Comparison of ENCODE assay signal across 13 cellular contexts in the genomic region with DNA sequence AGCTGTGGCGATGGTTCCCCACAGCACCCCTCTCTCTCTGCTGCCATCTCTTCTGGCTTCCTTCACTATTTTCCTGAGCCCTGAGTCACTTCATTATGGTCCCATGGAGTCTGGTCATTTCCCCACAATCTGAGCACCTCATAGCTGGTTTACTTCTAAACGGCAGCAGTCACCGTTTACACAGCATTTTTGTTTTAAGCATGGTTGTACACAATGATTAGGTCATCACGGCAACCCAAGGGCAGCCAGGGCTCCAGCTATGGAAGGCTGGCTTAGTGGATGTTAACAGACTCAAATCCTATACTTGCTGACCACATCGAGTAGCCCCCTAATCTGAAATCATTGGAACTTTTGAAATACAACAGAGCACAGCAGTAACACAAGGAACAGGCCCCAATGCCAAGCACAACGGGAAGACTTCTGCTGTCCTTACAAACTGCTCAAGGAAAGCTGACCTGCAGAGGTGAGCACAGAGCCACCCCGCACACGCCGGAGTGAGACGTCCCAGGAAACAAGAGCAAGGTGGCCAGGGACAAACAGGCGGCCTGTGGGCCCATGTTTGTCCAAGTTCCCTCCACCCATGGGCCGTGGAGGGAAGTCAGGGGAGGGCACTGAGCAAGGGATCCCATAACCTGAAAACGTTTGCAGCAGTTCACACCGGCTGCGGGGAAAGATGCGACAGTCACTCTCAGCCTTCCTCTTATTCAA. TPM values are rescaled to one million over a fixed set of nuclear protein-coding genes. Genes with fewer than 3 reads are reported as not detected.
DNase-seq lines count a peak whose midpoint lies in the region; ATAC-seq and TF ChIP-seq lines count a peak whose summit lies in the region.
"Had no signal": no experiment of that assay in that cellular context is flagged by ENCODE, and none has a peak within 500 bp of the region (broad histone marks: within the 10 kb centered on the region; RNA-seq: fewer than 3 reads in every experiment).

No MANE protein-coding gene starts in this region.

- H3K4me2 ChIP-seq in neural cell (ENCODE audit: low read length) (no peak overlapping the region), mesendoderm (ENCODE audit: low read length) (no peak overlapping the region)

- H3K23ac ChIP-seq in mesendoderm (ENCODE audit: low read length): no peak overlapping the region

- H3K27me3 ChIP-seq in neural cell (ENCODE audit: insufficient read depth, low read depth, low read length) (no peaks in the 10 kb centered on the region), thyroid gland (no peaks in the 10 kb centered on the region), right atrium auricular region (no peaks in the 10 kb centered on the region), mesendoderm (ENCODE audit: insufficient read depth, low read length, poor library complexity) (no peaks in the 10 kb centered on the region)
- H3K27me3 ChIP-seq: cardiac muscle cell, foreskin keratinocyte had no signal

- H3K9me3 ChIP-seq in neural cell (ENCODE audit: low read length): no peaks in the 10 kb centered on the region
- no peaks in the 10 kb centered on the region for H3K9me3 ChIP-seq in thyroid gland
- H3K9me3 ChIP-seq in right atrium auricular region: no peaks in the 10 kb centered on the region

- H3K56ac ChIP-seq in mesendoderm (ENCODE audit: low read length): no peak overlapping the region

- no peaks in the 10 kb centered on the region for H3K9me2 ChIP-seq in neural cell (ENCODE audit: insufficient read depth, low read length)

- no peak overlapping the region for H4K5ac ChIP-seq in mesendoderm (ENCODE audit: low read length)

- intact Hi-C loops in thyroid gland (cut with DNase I): no loop called here

- H2BK15ac ChIP-seq in mesendoderm (replicated peaks; ENCODE audit: low read depth): no peak overlapping the region

- DNase-seq in AG10803 (ENCODE audit: low read depth) (peak; percentile 45), M059J (ENCODE audit: low read depth) (peak; percentile 54), dedifferentiated amniotic fluid mesenchymal stem cell (ENCODE audit: extremely low spot score) (peak; percentile 26), thyroid gland (no peak), right atrium auricular region (ENCODE audit: low spot score) (no peak), mesendoderm (no peak)
- DNase-seq: activated T-cell treated with anti-CD3 and anti-CD28 coated beads, Interleukin-2, amount 50 U/mL, for 48 hours; occipital lobe; stimulated activated CD4-positive, alpha-beta T cell treated with anti-CD3 and anti-CD28 coated beads, Interleukin-4, amount 100 ng/mL, for 24 hours had no signal

- H2AFZ ChIP-seq in neural cell (ENCODE audit: low read depth, low read length): no peak overlapping the region

- H3K4me1 ChIP-seq in thyroid gland (peaks cover 5 to 11% of the 10 kb centered on the region in 2 donors), right atrium auricular region (peaks cover 0 to 43% of the 10 kb centered on the region in 2 donors), mesendoderm (ENCODE audit: control insufficient read depth, low read depth, low read length) (peaks cover 10% of the 10 kb centered on the region)

- TF ChIP-seq CTCF in AG10803 (conservative IDR thresholded peaks at IDR 0.05; ENCODE audit: low read length) (no peak), neural cell (IDR thresholded peaks at IDR 0.05; ENCODE audit: poor library complexity, severe bottlenecking) (no peak), thyroid gland (IDR thresholded peaks at IDR 0.05) (no peak), right atrium auricular region (IDR thresholded peaks at IDR 0.05) (no peak)

- no peak for TF ChIP-seq POLR2A in thyroid gland (IDR thresholded peaks at IDR 0.05)

- peaks cover 57% of the 10 kb centered on the region for H3K79me1 ChIP-seq in mesendoderm (ENCODE audit: low read length)

- H3K9ac ChIP-seq in neural cell (ENCODE audit: low read length) (no peak overlapping the region), mesendoderm (ENCODE audit: low read length) (no peak overlapping the region)

- H3F3A ChIP-seq in neural cell (ENCODE audit: insufficient read depth, low read length, poor library complexity, severe bottlenecking): no peaks in the 10 kb centered on the region

- H3K4me3 ChIP-seq in AG10803 (ENCODE audit: low read length): no peak overlapping the region
- peak overlapping the region; percentile 18 for H3K4me3 ChIP-seq in neural cell (ENCODE audit: low read length)
- no peak overlapping the region for H3K4me3 ChIP-seq in thyroid gland (replicated peaks in 1 of 3)
- H3K4me3 ChIP-seq in right atrium auricular region: no peak overlapping the region
- H3K4me3 ChIP-seq in mesendoderm (ENCODE audit: low read length): no peak overlapping the region
- H3K4me3 ChIP-seq: cardiac muscle cell had no signal

- H3K4ac ChIP-seq in mesendoderm (ENCODE audit: low read depth, low read length): no peak overlapping the region

- no peak for TF ChIP-seq EP300 in neural cell (conservative IDR thresholded peaks at IDR 0.05; ENCODE audit: poor library complexity, severe bottlenecking)

- H3K36me3 ChIP-seq in neural cell (ENCODE audit: insufficient read depth, low read length) (peaks cover 5% of the 10 kb centered on the region), thyroid gland (no peaks in the 10 kb centered on the region), right atrium auricular region (no peaks in the 10 kb centered on the region), mesendoderm (ENCODE audit: control insufficient read depth, insufficient read depth, low read length) (no peaks in the 10 kb centered on the region)
- H3K36me3 ChIP-seq: cardiac muscle cell had no signal

- H2BK5ac ChIP-seq in mesendoderm (ENCODE audit: low read length): no peak overlapping the region

- H4K20me1 ChIP-seq in neural cell (ENCODE audit: insufficient read depth): peaks cover 89% of the 10 kb centered on the region

- TF ChIP-seq RAD21 in neural cell (conservative IDR thresholded peaks at IDR 0.05): no peak

- H4K8ac ChIP-seq in mesendoderm (ENCODE audit: low read depth, low read length): no peak overlapping the region

- H2AK5ac ChIP-seq in mesendoderm (ENCODE audit: low read length): no peak overlapping the region

- peaks cover 92% of the 10 kb centered on the region for H3K79me2 ChIP-seq in neural cell (replicated peaks; ENCODE audit: insufficient read depth, low read length)
- H3K79me2 ChIP-seq in mesendoderm (ENCODE audit: control insufficient read depth, insufficient read depth, low read length): peaks cover 89% of the 10 kb centered on the region

- no peak overlapping the region for H2BK120ac ChIP-seq in mesendoderm (ENCODE audit: low read depth, low read length)

- 82 to 85% methylated on average over 16 of the region's 16 CpGs for WGBS in thyroid gland, 2 donors
- no CpG with 5 or more reads among the region's 16 CpGs for WGBS in mesendoderm (ENCODE audit: extremely low coverage, insufficient coverage, low lambda C conversion rate)

- no peak overlapping the region for H3K18ac ChIP-seq in mesendoderm (ENCODE audit: low read length)

- H3K27ac ChIP-seq in neural cell (ENCODE audit: low read length): no peak overlapping the region
- H3K27ac ChIP-seq in thyroid gland: no peak overlapping the region
- no peak overlapping the region for H3K27ac ChIP-seq in right atrium auricular region
- H3K27ac ChIP-seq in mesendoderm (ENCODE audit: low read depth, low read length): no peak overlapping the region
- H3K27ac ChIP-seq: cardiac muscle cell had no signal

- no peak for ATAC-seq in HG02885 (IDR thresholded peaks at IDR 0.05; ENCODE audit: poor library complexity, unreplicated experiment)

TF ChIP-seq in neural cell, 6 proteins besides CTCF, POLR2A, EP300 and RAD21:
- no peak for TF ChIP-seq MXI1 (conservative IDR thresholded peaks at IDR 0.05; ENCODE audit: poor library complexity, severe bottlenecking)
- no peak for TF ChIP-seq POLR2AphosphoS5 (IDR thresholded peaks at IDR 0.05)
- no peak for TF ChIP-seq TAF1 (IDR thresholded peaks at IDR 0.05; ENCODE audit: low read depth)

RNA-seq across cellular contexts. Expression of gene CAMSAP1, which starts 22.9 kb away (rescaled TPM):
- 17.2 and 21.5 TPM in 2 replicates for total RNA-seq in M059J (2014; rRNA removed; shearing (Covaris generic))
- polyA plus RNA-seq in neural cell: 58.5 and 88.2 TPM in 2 replicates
- 233 and 257 TPM in 2 replicates for polyA minus RNA-seq in neural cell
- total RNA-seq in thyroid gland: 10 to 100 TPM; 11.8 to 23.4 (median 19.9) TPM
- total RNA-seq in right atrium auricular region: 10 to 100 TPM; 19.4 to 21.4 TPM
- polyA plus RNA-seq in mesendoderm (2013, experiment 1 of 2): 24.8 TPM
- polyA plus RNA-seq in mesendoderm (2013, experiment 2 of 2): 24.2 TPM

Comparison
In these comparisons a context has a peak if more than half of its experiments do, and no peak if none do; other contexts are left out.
1. DNase-seq: peak in AG10803 (single experiment), M059J (single experiment) and dedifferentiated amniotic fluid mesenchymal stem cell (single experiment); none in thyroid gland (0 of 2), right atrium auricular region (single experiment) and mesendoderm (single experiment).